ENCODE assay signal across 22 cellular contexts in genomic region chr10:5856701-5857004, GRCh38. TPM values are rescaled to one million over a fixed set of nuclear protein-coding genes. Genes with fewer than 3 reads are reported as not detected.
A peak's percentile ranks its signal among the peaks of the same experiment; 100 is the strongest.
DNase-seq lines count a peak whose midpoint lies in the region; ATAC-seq and TF ChIP-seq lines count a peak whose summit lies in the region.
"Had no signal": no experiment of that assay in that cellular context is flagged by ENCODE, and none has a peak within 500 bp of the region (broad histone marks: within the 10 kb centered on the region; RNA-seq: fewer than 3 reads in every experiment).

No MANE protein-coding gene starts in this region.

- no peaks in the 10 kb centered on the region for H3K79me1 ChIP-seq in IMR-90 (ENCODE audit: low read depth in 1 of 2, low read length in 2 of 2)

- H3K9ac ChIP-seq in IMR-90 (ENCODE audit: low read depth, low read length), result no peak overlapping the region
- H3K9ac ChIP-seq: BLaER1 treated with 17β-estradiol and CSF1 and Interleukin-3, amounts not matched to agents 10 nM and 100 nM had no signal

- in situ Hi-C loops in IMR-90 (cut with MboI; ENCODE audit: low sequenced_read_pairs), result loop anchor here (25.0 kb wide), 2 partner anchors 394 to 1019 kb away; partner anchors contain the start of gene AKR1E2

- H2AK5ac ChIP-seq in IMR-90 (ENCODE audit: low read depth, low read length), result no peak overlapping the region

- H2BK120ac ChIP-seq in IMR-90 (ENCODE audit: low read depth, low read length), result no peak overlapping the region

- H2AK9ac ChIP-seq in IMR-90 (replicated peaks; ENCODE audit: low read depth, low read length, poor library complexity), result peak overlapping the region; percentile 5

- H3K27me3 Mint-ChIP-seq in chondrocyte (ENCODE audit: low read depth) (no peaks in the 10 kb centered on the region), type B pancreatic cell (no peaks in the 10 kb centered on the region)
- H3K27me3 Mint-ChIP-seq in stimulated activated memory B cell treated with anti-CD40 and anti-IgM and Interleukin-4, amounts not matched to agents 10 μg/mL and 1 μg/mL and 100 μg/mL, for 72 hours, result no peaks in the 10 kb centered on the region
- H3K27me3 Mint-ChIP-seq in activated CD4-positive, alpha-beta memory T cell treated with anti-CD3 and anti-CD28 coated beads, Interleukin-2, amount 10 ng/mL, durations not matched to agents 7 days and 5 days, result peaks cover 4% of the 10 kb centered on the region
- H3K27me3 Mint-ChIP-seq: CD4-positive, alpha-beta T cell had no signal

- H2BK5ac ChIP-seq in IMR-90 (ENCODE audit: low read depth, low read length, poor library complexity, severe bottlenecking), result no peak overlapping the region

- peak overlapping the region; percentile 2 for H2AFZ ChIP-seq in IMR-90 (replicated peaks; ENCODE audit: low read length, poor library complexity)
- no peak overlapping the region for H2AFZ ChIP-seq in hepatocyte
- H2AFZ ChIP-seq: GM23338 had no signal

- WGBS in IMR-90 (ENCODE audit: extremely low coverage in 2 of 2, insufficient read length in 1 of 2), 2 experiments, result 66% methylated on average over 3 of the region's 7 CpGs; no CpG with 5 or more reads in 1 of the 2 experiments
- 76% methylated on average over 7 of the region's 7 CpGs for WGBS in hepatocyte (ENCODE audit: low lambda C conversion rate, missing lambda C conversion rate)

- CTCF ChIA-PET in IMR-90 (lab: Yijun Ruan, JAX), result no interaction called here
- CTCF ChIA-PET in activated CD4-positive, alpha-beta memory T cell treated with anti-CD3 and anti-CD28 coated beads, Interleukin-2, amount 10 ng/mL, durations not matched to agents 7 days and 5 days (lab: Charles Lee), result no interaction called here

- TF ChIP-seq POLR2A in IMR-90 (IDR thresholded peaks at IDR 0.05; ENCODE audit: low read depth, low read length), result no peak

- H3K56ac ChIP-seq in IMR-90 (ENCODE audit: extremely low read depth, insufficient read depth, low read length), result no peak overlapping the region

- TF ChIP-seq RAD21 in IMR-90 (IDR thresholded peaks at IDR 0.05; ENCODE audit: low read length), result no peak

- no peak for DNase-seq in IMR-90
- peak; percentile 28 for DNase-seq in chondrocyte (ENCODE audit: low spot score)
- no peak for DNase-seq in type B pancreatic cell (ENCODE audit: extremely low spot score, unreplicated experiment)
- DNase-seq in activated CD4-positive, alpha-beta memory T cell treated with anti-CD3 and anti-CD28 coated beads, Interleukin-2, amount 10 ng/mL, durations not matched to agents 7 days and 5 days, result no peak
- no peak for DNase-seq in hepatocyte (ENCODE audit: low spot score)
- DNase-seq: 8988T; ACHN; AML-193; BE2C; CD4-positive, alpha-beta T cell; CD8-positive, alpha-beta memory T cell; DMS 273 treated with DMSO at 0.1 percent for 48 hours; DMS79 treated with DMSO at 0.1 percent for 48 hours; GF-D8; H9 had no signal

- H3K4me2 ChIP-seq in IMR-90 (ENCODE audit: low read depth, low read length) (no peak overlapping the region), hepatocyte (no peak overlapping the region)
- H3K4me2 ChIP-seq: A549; BLaER1 treated with 17β-estradiol and CSF1 and Interleukin-3, amounts not matched to agents 10 nM and 100 nM; GM23338 had no signal

- POLR2A ChIA-PET in IMR-90 (lab: Charles Lee; ENCODE audit: unreplicated experiment), result no interaction called here
- POLR2A ChIA-PET in activated CD4-positive, alpha-beta memory T cell treated with anti-CD3 and anti-CD28 coated beads, Interleukin-2, amount 10 ng/mL, durations not matched to agents 7 days and 5 days (lab: Charles Lee), result no interaction called here

- intact Hi-C loops in IMR-90 (cut with micrococcal nuclease), result no loop called here

- H3K4me3 ChIP-seq in IMR-90 (ENCODE audit: insufficient read depth, low read depth, low read length), result no peak overlapping the region
- no peak overlapping the region for H3K4me3 ChIP-seq in hepatocyte
- H3K4me3 ChIP-seq: A549; BLaER1 treated with 17β-estradiol and CSF1 and Interleukin-3, amounts not matched to agents 10 nM and 100 nM; GM23338 had no signal

- H3K4me3 Mint-ChIP-seq in chondrocyte (ENCODE audit: unreplicated experiment), result no peak overlapping the region
- no peak overlapping the region for H3K4me3 Mint-ChIP-seq in stimulated activated memory B cell treated with anti-CD40 and anti-IgM and Interleukin-4, amounts not matched to agents 10 μg/mL and 1 μg/mL and 100 μg/mL, for 72 hours
- no peak overlapping the region for H3K4me3 Mint-ChIP-seq in type B pancreatic cell
- no peak overlapping the region for H3K4me3 Mint-ChIP-seq in activated CD4-positive, alpha-beta memory T cell treated with anti-CD3 and anti-CD28 coated beads, Interleukin-2, amount 10 ng/mL, durations not matched to agents 7 days and 5 days
- H3K4me3 Mint-ChIP-seq: CD14-positive monocyte; CD4-positive, alpha-beta T cell; CD8-positive, alpha-beta memory T cell; GM23338; H9 had no signal

- H3K27ac Mint-ChIP-seq in chondrocyte (ENCODE audit: unreplicated experiment), result no peak overlapping the region
- peak overlapping the region; percentile 10 for H3K27ac Mint-ChIP-seq in stimulated activated memory B cell treated with anti-CD40 and anti-IgM and Interleukin-4, amounts not matched to agents 10 μg/mL and 1 μg/mL and 100 μg/mL, for 72 hours
- peak overlapping the region; percentile 23 for H3K27ac Mint-ChIP-seq in type B pancreatic cell
- H3K27ac Mint-ChIP-seq in activated CD4-positive, alpha-beta memory T cell treated with anti-CD3 and anti-CD28 coated beads, Interleukin-2, amount 10 ng/mL, durations not matched to agents 7 days and 5 days, result no peak overlapping the region
- H3K27ac Mint-ChIP-seq: CD4-positive, alpha-beta T cell; GM23338 had no signal

- H3K14ac ChIP-seq in IMR-90 (replicated peaks; ENCODE audit: low read depth, low read length), result no peak overlapping the region

- H3K18ac ChIP-seq in IMR-90 (ENCODE audit: low read depth, low read length), result no peak overlapping the region

- no peak overlapping the region for H2BK15ac ChIP-seq in IMR-90 (ENCODE audit: low read depth, low read length)

- no peak overlapping the region for H4K8ac ChIP-seq in IMR-90 (ENCODE audit: low read depth in 2 of 2, low read length in 2 of 2)

- no peaks in the 10 kb centered on the region for H3K36me3 ChIP-seq in IMR-90 (ENCODE audit: control insufficient read depth, insufficient read depth, low read length)
- no peaks in the 10 kb centered on the region for H3K36me3 ChIP-seq in hepatocyte (replicated peaks; ENCODE audit: insufficient read depth, low read depth)
- H3K36me3 ChIP-seq: BE2C; BLaER1 treated with 17β-estradiol and CSF1 and Interleukin-3, amounts not matched to agents 10 nM and 100 nM had no signal

- dilution Hi-C loops in IMR-90 (cut with HindIII; ENCODE audit: low sequenced_read_pairs, unreplicated experiment), result no loop called here

- no peaks in the 10 kb centered on the region for H3K27me3 ChIP-seq in IMR-90 (ENCODE audit: control insufficient read depth, insufficient read depth, low read length)
- H3K27me3 ChIP-seq in hepatocyte, result no peaks in the 10 kb centered on the region
- H3K27me3 ChIP-seq: BE2C; BLaER1 treated with 17β-estradiol and CSF1 and Interleukin-3, amounts not matched to agents 10 nM and 100 nM had no signal

- H3K36me3 Mint-ChIP-seq in chondrocyte (ENCODE audit: low read depth) (no peaks in the 10 kb centered on the region), type B pancreatic cell (peaks cover 4% of the 10 kb centered on the region)
- H3K36me3 Mint-ChIP-seq in stimulated activated memory B cell treated with anti-CD40 and anti-IgM and Interleukin-4, amounts not matched to agents 10 μg/mL and 1 μg/mL and 100 μg/mL, for 72 hours, result no peaks in the 10 kb centered on the region
- H3K36me3 Mint-ChIP-seq in activated CD4-positive, alpha-beta memory T cell treated with anti-CD3 and anti-CD28 coated beads, Interleukin-2, amount 10 ng/mL, durations not matched to agents 7 days and 5 days (ENCODE audit: low read depth), result no peaks in the 10 kb centered on the region
- H3K36me3 Mint-ChIP-seq: CD14-positive monocyte had no signal

- no peaks in the 10 kb centered on the region for H3K9me2 ChIP-seq in hepatocyte (replicated peaks; ENCODE audit: insufficient read depth)

- no TSS peak for BruUV-seq in IMR-90 (replicated peaks; lab: Mats Ljungman, UMichigan)

- no peak overlapping the region for H3K23ac ChIP-seq in IMR-90 (ENCODE audit: low read depth, low read length)

- TF ChIP-seq CTCF in IMR-90 (conservative IDR thresholded peaks at IDR 0.05; ENCODE audit: low read depth, low read length) (no peak), chondrocyte (IDR thresholded peaks at IDR 0.05) (no peak), type B pancreatic cell (conservative IDR thresholded peaks at IDR 0.05) (no peak), hepatocyte (IDR thresholded peaks at IDR 0.05; ENCODE audit: poor library complexity) (no peak)

- H3K9me3 Mint-ChIP-seq in chondrocyte (ENCODE audit: low read depth), result peaks cover 3% of the 10 kb centered on the region
- H3K9me3 Mint-ChIP-seq in stimulated activated memory B cell treated with anti-CD40 and anti-IgM and Interleukin-4, amounts not matched to agents 10 μg/mL and 1 μg/mL and 100 μg/mL, for 72 hours, result no peaks in the 10 kb centered on the region
- H3K9me3 Mint-ChIP-seq in type B pancreatic cell, result no peaks in the 10 kb centered on the region
- H3K9me3 Mint-ChIP-seq in activated CD4-positive, alpha-beta memory T cell treated with anti-CD3 and anti-CD28 coated beads, Interleukin-2, amount 10 ng/mL, durations not matched to agents 7 days and 5 days, result no peaks in the 10 kb centered on the region
- H3K9me3 Mint-ChIP-seq: CD4-positive, alpha-beta T cell; CD8-positive, alpha-beta memory T cell; H9 had no signal

- no peak overlapping the region for H4K5ac ChIP-seq in IMR-90 (ENCODE audit: low read depth, low read length)

- H3K79me2 ChIP-seq in hepatocyte, result no peaks in the 10 kb centered on the region

- H3K27ac ChIP-seq in IMR-90 (ENCODE audit: insufficient read depth, low read length) (no peak overlapping the region), hepatocyte (no peak overlapping the region)
- H3K27ac ChIP-seq: A549; BLaER1 treated with 17β-estradiol and CSF1 and Interleukin-3, amounts not matched to agents 10 nM and 100 nM had no signal

- no peak overlapping the region for H3K4ac ChIP-seq in IMR-90 (ENCODE audit: low read depth, low read length)

- peaks cover 2% of the 10 kb centered on the region; the same call in 1 of the 2 replicates for H3K4me1 ChIP-seq in IMR-90 (ENCODE audit: control insufficient read depth, insufficient read depth, low read length)
- H3K4me1 ChIP-seq in hepatocyte (ENCODE audit: insufficient read depth), result no peaks in the 10 kb centered on the region
- H3K4me1 ChIP-seq: BE2C had no signal

- H3K9me1 ChIP-seq in IMR-90 (ENCODE audit: insufficient read depth, low read length), result 0 out of 2 replicates have a peak, but pooled peaks cover 3% of the 10 kb centered on the region

- H3K9me3 ChIP-seq in IMR-90 (ENCODE audit: control insufficient read depth, insufficient read depth, low read length) (no peaks in the 10 kb centered on the region), hepatocyte (ENCODE audit: low read depth) (no peaks in the 10 kb centered on the region)
- H3K9me3 ChIP-seq: A549, BE2C had no signal

- H2BK20ac ChIP-seq in IMR-90 (ENCODE audit: low read depth, low read length), result no peak overlapping the region

- ATAC-seq in IMR-90 (ENCODE audit: low read depth) (no peak), HG03139 (IDR thresholded peaks at IDR 0.05; ENCODE audit: unreplicated experiment) (no peak)
- ATAC-seq in stimulated activated memory B cell treated with anti-CD40 and anti-IgM and Interleukin-4, amounts not matched to agents 10 μg/mL and 1 μg/mL and 100 μg/mL, for 72 hours, result no peak
- ATAC-seq: A549, GM23338, HCT116 had no signal

- peaks cover 10% of the 10 kb centered on the region for H3K4me1 Mint-ChIP-seq in chondrocyte (ENCODE audit: low read depth)
- H3K4me1 Mint-ChIP-seq in stimulated activated memory B cell treated with anti-CD40 and anti-IgM and Interleukin-4, amounts not matched to agents 10 μg/mL and 1 μg/mL and 100 μg/mL, for 72 hours, result peaks cover 19% of the 10 kb centered on the region
- no peaks in the 10 kb centered on the region for H3K4me1 Mint-ChIP-seq in type B pancreatic cell (ENCODE audit: unreplicated experiment)
- H3K4me1 Mint-ChIP-seq in activated CD4-positive, alpha-beta memory T cell treated with anti-CD3 and anti-CD28 coated beads, Interleukin-2, amount 10 ng/mL, durations not matched to agents 7 days and 5 days, result no peaks in the 10 kb centered on the region
- H3K4me1 Mint-ChIP-seq: CD8-positive, alpha-beta memory T cell had no signal

- H4K20me1 ChIP-seq in IMR-90 (ENCODE audit: insufficient read depth, low read length) (no peaks in the 10 kb centered on the region), hepatocyte (ENCODE audit: insufficient read depth, poor library complexity, severe bottlenecking) (no peaks in the 10 kb centered on the region)
- H4K20me1 ChIP-seq: BLaER1 treated with 17β-estradiol and CSF1 and Interleukin-3, amounts not matched to agents 10 nM and 100 nM had no signal

- no peak overlapping the region for H4K91ac ChIP-seq in IMR-90 (ENCODE audit: insufficient read depth, low read depth, low read length)

RNA-seq across cellular contexts. Expression of gene ANKRD16, which starts 33.0 kb away (rescaled TPM):
- total RNA-seq in IMR-90 (2012; rRNA removed) (3.3 and 5.7 TPM in 2 replicates), chondrocyte (5.8 to 6.5 TPM (median 6.4 TPM) in 3 replicates), type B pancreatic cell (ENCODE audit: low replicate concordance) (6.7 and 15.3 TPM in 2 replicates), hepatocyte (4.6 and 6.8 TPM in 2 replicates)
- polyA plus RNA-seq in IMR-90 (2012; rRNA removed) (5.1 and 6.3 TPM in 2 replicates), hepatocyte (11.5 and 15.7 TPM in 2 replicates)
- polyA plus RNA-seq in IMR-90 (2012; cell fraction: cytosol; rRNA removed), result 2.9 and 5.4 TPM in 2 replicates
- polyA plus RNA-seq in IMR-90 (2012; cell fraction: nucleus; rRNA removed; ENCODE audit: low replicate concordance), result 11.0 and 15.6 TPM in 2 replicates
- 1 to 10 TPM; 3.3 to 5.4 TPM for total RNA-seq in activated CD4-positive, alpha-beta memory T cell treated with anti-CD3 and anti-CD28 coated beads, Interleukin-2, amount 10 ng/mL, durations not matched to agents 7 days and 5 days

RNA-seq across cellular contexts. Expression of gene FBH1, which starts 33.4 kb away (rescaled TPM):
- total RNA-seq in IMR-90 (2012; rRNA removed) (60.8 and 72.2 TPM in 2 replicates), chondrocyte (62.2 to 96.6 TPM (median 66.5 TPM) in 3 replicates), type B pancreatic cell (ENCODE audit: low replicate concordance) (73.0 TPM in 2 replicates), hepatocyte (66.1 and 66.4 TPM in 2 replicates)
- polyA plus RNA-seq in IMR-90 (2012; rRNA removed) (48.8 and 59.3 TPM in 2 replicates), hepatocyte (72.9 and 80.3 TPM in 2 replicates)
- polyA plus RNA-seq in IMR-90 (2012; cell fraction: cytosol; rRNA removed), result 34.7 and 41.0 TPM in 2 replicates
- polyA plus RNA-seq in IMR-90 (2012; cell fraction: nucleus; rRNA removed; ENCODE audit: low replicate concordance), result 128 and 139 TPM in 2 replicates
- 10 to 100 TPM; 54.8 to 61.6 TPM for total RNA-seq in activated CD4-positive, alpha-beta memory T cell treated with anti-CD3 and anti-CD28 coated beads, Interleukin-2, amount 10 ng/mL, durations not matched to agents 7 days and 5 days

RNA-seq across cellular contexts. Expression of gene GDI2, which starts 43.4 kb away (rescaled TPM):
- total RNA-seq in IMR-90 (2012; rRNA removed) (396 and 608 TPM in 2 replicates), chondrocyte (254 to 259 TPM (median 256 TPM) in 3 replicates), type B pancreatic cell (ENCODE audit: low replicate concordance) (245 TPM in 2 replicates), hepatocyte (361 and 362 TPM in 2 replicates)
- polyA plus RNA-seq in IMR-90 (2012; rRNA removed) (150 and 171 TPM in 2 replicates), hepatocyte (132 and 149 TPM in 2 replicates)
- 73.7 and 75.0 TPM in 2 replicates for polyA plus RNA-seq in IMR-90 (2012; cell fraction: cytosol; rRNA removed)
- polyA plus RNA-seq in IMR-90 (2012; cell fraction: nucleus; rRNA removed; ENCODE audit: low replicate concordance), result 24.0 and 62.3 TPM in 2 replicates
- 100 to 1,000 TPM; 218 to 220 TPM for total RNA-seq in activated CD4-positive, alpha-beta memory T cell treated with anti-CD3 and anti-CD28 coated beads, Interleukin-2, amount 10 ng/mL, durations not matched to agents 7 days and 5 days

Comparison
In these comparisons a context has a peak if more than half of its experiments do, and no peak if none do; other contexts are left out.
1. H3K27ac Mint-ChIP-seq: peak in stimulated activated memory B cell treated with anti-CD40 and anti-IgM and Interleukin-4, amounts not matched to agents 10 μg/mL and 1 μg/mL and 100 μg/mL, for 72 hours (single experiment) and type B pancreatic cell (single experiment); none in chondrocyte (single experiment) and activated CD4-positive, alpha-beta memory T cell treated with anti-CD3 and anti-CD28 coated beads, Interleukin-2, amount 10 ng/mL, durations not matched to agents 7 days and 5 days (single experiment).